ENCODE assay signal across 12 cellular contexts in genomic region chr10:43881657-43882056, GRCh38.
DNase-seq lines count a peak whose midpoint lies in the region; ATAC-seq and TF ChIP-seq lines count a peak whose summit lies in the region.
"Had no signal": no experiment of that assay in that cellular context is flagged by ENCODE, and none has a peak within 500 bp of the region (broad histone marks: within the 10 kb centered on the region; RNA-seq: fewer than 3 reads in every experiment).

No MANE protein-coding gene starts in this region.

- peak; percentile 28 for DNase-seq in activated CD8-positive, alpha-beta memory T cell treated with anti-CD3 and anti-CD28 coated beads, Interleukin-2, amount 10 ng/mL, durations not matched to agents 7 days and 5 days
- DNase-seq in activated CD8-positive, alpha-beta memory T cell treated with anti-CD3 and anti-CD28 coated beads, Interleukin-2, amount 50 U/mL, for 4 hours, result no peak
- DNase-seq in HFFc6 (no peak), islet precursor cell (peak; percentile 40), sciatic nerve (ENCODE audit: low spot score) (peak; percentile 50), NCI-H69 (lab: John Stamatoyannopoulos, UW) (no peak)
- DNase-seq: ACHN; CD4-positive, CD25-positive, alpha-beta regulatory T cell; DMS53; GF-D8; HCEC 1CT had no signal

- H3K27me3 Mint-ChIP-seq in activated CD8-positive, alpha-beta memory T cell treated with anti-CD3 and anti-CD28 coated beads, Interleukin-2, amount 10 ng/mL, durations not matched to agents 7 days and 5 days, result peaks cover 8% of the 10 kb centered on the region
- peaks cover 2% of the 10 kb centered on the region; the same call in 1 of the 2 replicates for H3K27me3 Mint-ChIP-seq in HFFc6 (ENCODE audit: insufficient read depth)

- CTCF ChIA-PET in activated CD8-positive, alpha-beta memory T cell treated with anti-CD3 and anti-CD28 coated beads, Interleukin-2, amount 10 ng/mL, durations not matched to agents 7 days and 5 days (lab: Charles Lee), result no interaction called here

- no peaks in the 10 kb centered on the region for H3K36me3 Mint-ChIP-seq in activated CD8-positive, alpha-beta memory T cell treated with anti-CD3 and anti-CD28 coated beads, Interleukin-2, amount 10 ng/mL, durations not matched to agents 7 days and 5 days
- peaks cover 7% of the 10 kb centered on the region for H3K36me3 Mint-ChIP-seq in HFFc6 (ENCODE audit: low read depth)
- H3K36me3 Mint-ChIP-seq: CD4-positive, CD25-positive, alpha-beta regulatory T cell had no signal

- no peak overlapping the region for H3K4me3 Mint-ChIP-seq in activated CD8-positive, alpha-beta memory T cell treated with anti-CD3 and anti-CD28 coated beads, Interleukin-2, amount 10 ng/mL, durations not matched to agents 7 days and 5 days
- no peak overlapping the region for H3K4me3 Mint-ChIP-seq in HFFc6
- H3K4me3 Mint-ChIP-seq: CD4-positive, CD25-positive, alpha-beta regulatory T cell had no signal

- intact Hi-C loops in sciatic nerve (cut with DNase I), result no loop called here

- no peak overlapping the region for H3K27ac Mint-ChIP-seq in activated CD8-positive, alpha-beta memory T cell treated with anti-CD3 and anti-CD28 coated beads, Interleukin-2, amount 10 ng/mL, durations not matched to agents 7 days and 5 days
- H3K27ac Mint-ChIP-seq in HFFc6, result peak overlapping the region; percentile 52
- H3K27ac Mint-ChIP-seq: CD4-positive, CD25-positive, alpha-beta regulatory T cell had no signal

- no peak for TF ChIP-seq CTCF in HFFc6 (IDR thresholded peaks at IDR 0.05)

- H3K4me1 Mint-ChIP-seq in activated CD8-positive, alpha-beta memory T cell treated with anti-CD3 and anti-CD28 coated beads, Interleukin-2, amount 10 ng/mL, durations not matched to agents 7 days and 5 days, result no peaks in the 10 kb centered on the region
- H3K4me1 Mint-ChIP-seq in HFFc6 (ENCODE audit: low read depth), result peaks cover 85% of the 10 kb centered on the region
- H3K4me1 Mint-ChIP-seq: CD4-positive, CD25-positive, alpha-beta regulatory T cell had no signal

- no peaks in the 10 kb centered on the region for H3K9me3 Mint-ChIP-seq in activated CD8-positive, alpha-beta memory T cell treated with anti-CD3 and anti-CD28 coated beads, Interleukin-2, amount 10 ng/mL, durations not matched to agents 7 days and 5 days (ENCODE audit: low read depth)
- no peaks in the 10 kb centered on the region for H3K9me3 Mint-ChIP-seq in HFFc6
- H3K9me3 Mint-ChIP-seq: CD4-positive, CD25-positive, alpha-beta regulatory T cell had no signal

- no peak for ATAC-seq in activated CD8-positive, alpha-beta memory T cell treated with anti-CD3 and anti-CD28 coated beads, Interleukin-2, amount 10 ng/mL, durations not matched to agents 7 days and 5 days
- no peak for ATAC-seq in sciatic nerve
- no peak for ATAC-seq in HG02981 (IDR thresholded peaks at IDR 0.05; ENCODE audit: unreplicated experiment)

Comparison
In these comparisons a context has a peak if more than half of its experiments do, and no peak if none do; other contexts are left out.
1. DNase-seq: peak in activated CD8-positive, alpha-beta memory T cell treated with anti-CD3 and anti-CD28 coated beads, Interleukin-2, amount 10 ng/mL, durations not matched to agents 7 days and 5 days (single experiment), islet precursor cell (single experiment) and sciatic nerve (single experiment); none in activated CD8-positive, alpha-beta memory T cell treated with anti-CD3 and anti-CD28 coated beads, Interleukin-2, amount 50 U/mL, for 4 hours (single experiment), HFFc6 (single experiment) and NCI-H69 (single experiment).